18 cellular contexts compared by ENCODE assay signal in genomic region chr6:158860279-158860865, GRCh38. TPM values are rescaled to one million over a fixed set of nuclear protein-coding genes. Genes with fewer than 3 reads are reported as not detected.
DNase-seq lines count a peak whose midpoint lies in the region; ATAC-seq, FAIRE-seq and TF ChIP-seq lines count a peak whose summit lies in the region.
"Had no signal": no experiment of that assay in that cellular context is flagged by ENCODE, and none has a peak within 500 bp of the region (broad histone marks: within the 10 kb centered on the region; RNA-seq: fewer than 3 reads in every experiment).

No MANE protein-coding gene starts in this region.

- H2AK5ac ChIP-seq in H1 (ENCODE audit: low read depth, low read length) = no peak overlapping the region
- peak overlapping the region; percentile 99 for H2AK5ac ChIP-seq in trophoblast cell (ENCODE audit: low read length)

- no peaks in the 10 kb centered on the region for H3K9me2 ChIP-seq in HCT116 (ENCODE audit: insufficient read depth)
- H3K9me2 ChIP-seq in Karpas-422 (replicated peaks; ENCODE audit: insufficient read depth, low read length) = no peaks in the 10 kb centered on the region

- no peak overlapping the region for H4K91ac ChIP-seq in H1 (replicated peaks; ENCODE audit: insufficient read length, low read length)
- peak overlapping the region; percentile 84 for H4K91ac ChIP-seq in trophoblast cell (ENCODE audit: low read depth, low read length)

- RAD21 ChIA-PET in HCT116 (lab: Charles Lee; ENCODE audit: low non-redundant PET in 1 of 2, low total read pairs in 2 of 2, uncharacterized antibody in 2 of 2, unreplicated experiment in 2 of 2) = interaction anchor here in 1 of 2 experiments (0.6 kb wide), 1 partner anchor 102 kb away, joined by 3 read pairs; no protein-coding TSS in a partner anchor

- H3K27ac ChIP-seq in BLaER1 (0 out of 2 replicates have a peak overlapping the region, but pooled peaks have one; percentile 13), HCT116 (ENCODE audit: low read depth, low read length) (no peak overlapping the region), H1 (ENCODE audit: low read depth, low read length) (no peak overlapping the region), trophoblast cell (ENCODE audit: low read depth, low read length) (no peak overlapping the region), Karpas-422 (ENCODE audit: low read length) (no peak overlapping the region)
- H3K27ac ChIP-seq: KMS-11 had no signal

- BruUV-seq in HCT116 (replicated peaks; lab: Mats Ljungman, UMichigan) = no TSS peak

- no peak overlapping the region for H3K23ac ChIP-seq in H1 (ENCODE audit: insufficient read length)
- no peak overlapping the region for H3K23ac ChIP-seq in trophoblast cell (ENCODE audit: low read length)

- H3K4ac ChIP-seq in H1 (replicated peaks; ENCODE audit: insufficient read length, low read depth, low read length) = peak overlapping the region; percentile 73
- no peak overlapping the region for H3K4ac ChIP-seq in trophoblast cell (ENCODE audit: low read depth, low read length)

- TF ChIP-seq POLR2A in HCT116 (IDR thresholded peaks at IDR 0.05; ENCODE audit: borderline replicate concordance, extremely low read depth, insufficient read depth, insufficient read length) (no peak), H1 (IDR thresholded peaks at IDR 0.05; ENCODE audit: control extremely low read depth in 1 of 2, low read depth in 2 of 2, low read length in 2 of 2) (no peak)

- WGBS in H1 (ENCODE audit: extremely low coverage in 1 of 2, insufficient coverage in 1 of 2, insufficient read length in 1 of 2, insufficient replicate concordance in 2 of 2, low coverage in 1 of 2, low lambda C conversion rate in 2 of 2, missing lambda C conversion rate in 1 of 2), 2 experiments = 65% methylated on average over 6 of the region's 6 CpGs; no CpG with 5 or more reads in 1 of the 2 experiments
- WGBS in trophoblast cell (ENCODE audit: extremely low coverage, insufficient coverage, insufficient read length) = no CpG with 5 or more reads among the region's 6 CpGs

- H2BK12ac ChIP-seq in H1 (ENCODE audit: low read depth, low read length) (peak overlapping the region; percentile 75; the same call in 1 of the 2 replicates), trophoblast cell (ENCODE audit: low read length) (peak overlapping the region; percentile 99)

- no peak overlapping the region for H2BK120ac ChIP-seq in H1 (replicated peaks; ENCODE audit: low read depth, low read length)
- peak overlapping the region; percentile 94 for H2BK120ac ChIP-seq in trophoblast cell (ENCODE audit: insufficient read depth, low read length, poor library complexity)

- FAIRE-seq in H1 (lab: Jason Lieb, UNC) = no peak
- FAIRE-seq: A549, G401.6, GM12891 had no signal

- H3K79me1 ChIP-seq in H1 (ENCODE audit: low read depth, low read length) (no peaks in the 10 kb centered on the region), trophoblast cell (ENCODE audit: low read length) (peaks cover 47% of the 10 kb centered on the region)

- H4K8ac ChIP-seq in H1 (ENCODE audit: extremely low read depth, insufficient read depth, low read length) (no peak overlapping the region), trophoblast cell (ENCODE audit: low read depth, low read length) (peak overlapping the region; percentile 61)

- H2AFZ ChIP-seq in HCT116 (ENCODE audit: low read depth, low read length, poor library complexity, severe bottlenecking) (no peak overlapping the region), H1 (ENCODE audit: low read length) (no peak overlapping the region; the same call in 1 of the 2 replicates), trophoblast cell (ENCODE audit: insufficient read depth, low read length, poor library complexity) (no peak overlapping the region), Karpas-422 (ENCODE audit: low read length) (no peak overlapping the region)

- CTCF ChIA-PET in HCT116 (lab: Charles Lee) = no interaction called here
- CTCF ChIA-PET in H1 (lab: Charles Lee; ENCODE audit: partially characterized antibody) = interaction anchor here (0.6 to 2.1 kb wide), 2 partner anchors 111 to 169 kb away, joined by 4 to 5 read pairs; no protein-coding TSS in a partner anchor

- H3K9me3 ChIP-seq in BLaER1 = no peaks in the 10 kb centered on the region
- H3K9me3 ChIP-seq in HCT116 (ENCODE audit: control insufficient read depth in 1 of 2, insufficient read depth in 1 of 2, low read depth in 1 of 2, low read length in 2 of 2) = no peaks in the 10 kb centered on the region
- H3K9me3 ChIP-seq in H1 (ENCODE audit: insufficient read depth in 2 of 2, low read depth in 1 of 2, low read length in 1 of 2) = no peaks in the 10 kb centered on the region
- no peaks in the 10 kb centered on the region for H3K9me3 ChIP-seq in trophoblast cell (ENCODE audit: insufficient read depth, low read depth, low read length)
- no peaks in the 10 kb centered on the region for H3K9me3 ChIP-seq in Karpas-422 (ENCODE audit: low read length)
- H3K9me3 ChIP-seq: HAP-1 had no signal

- DNase-seq in HCT116 (ENCODE audit: low read depth, low spot score) = no peak
- no peak for DNase-seq in H1 (ENCODE audit: low read depth in 1 of 2, low spot score in 2 of 2)
- DNase-seq in trophoblast cell = peak; percentile 80
- no peak for DNase-seq in Karpas-422
- no peak for DNase-seq in AML-193 (lab: John Stamatoyannopoulos, UW)
- DNase-seq: C1 segment of cervical spinal cord; Calu3; CD4-positive, alpha-beta T cell; DMS79; GOT3; HFFc6 had no signal

- TF ChIP-seq CTCF in HCT116 (IDR thresholded peaks at IDR 0.05 in 2 of 3, conservative IDR thresholded peaks at IDR 0.05 in 1 of 3; ENCODE audit: borderline replicate concordance in 1 of 3, insufficient read depth in 1 of 3, low read depth in 2 of 3, low read length in 2 of 3) = no peak
- no peak for TF ChIP-seq CTCF in H1 (IDR thresholded peaks at IDR 0.05; ENCODE audit: control extremely low read depth in 1 of 3, insufficient read depth in 1 of 3, low read depth in 1 of 3, low read length in 3 of 3)

- no peak overlapping the region for H2BK5ac ChIP-seq in H1 (ENCODE audit: low read depth, low read length)
- H2BK5ac ChIP-seq in trophoblast cell (ENCODE audit: low read depth, low read length, poor library complexity) = peak overlapping the region; percentile 72

- TF ChIP-seq EP300 in H1 (IDR thresholded peaks at IDR 0.05; ENCODE audit: borderline replicate concordance in 1 of 2, low read depth in 2 of 2, low read length in 2 of 2) = no peak

- H3K9ac ChIP-seq in BLaER1 = no peak overlapping the region
- H3K9ac ChIP-seq in HCT116 (ENCODE audit: low read length) = no peak overlapping the region
- no peak overlapping the region for H3K9ac ChIP-seq in H1 (replicated peaks in 1 of 4; ENCODE audit: extremely low read depth in 1 of 4, low read depth in 3 of 4, low read length in 3 of 4)
- H3K9ac ChIP-seq in trophoblast cell (ENCODE audit: low read length) = no peak overlapping the region
- H3K9ac ChIP-seq in Karpas-422 (ENCODE audit: low read length) = no peak overlapping the region
- H3K9ac ChIP-seq: KMS-11 had no signal

- 0 out of 2 replicates have a peak overlapping the region, but pooled peaks have one; percentile 86 for H2BK20ac ChIP-seq in H1 (ENCODE audit: low read length)

- ATAC-seq in HCT116 (no peak), HG03139 (IDR thresholded peaks at IDR 0.05; ENCODE audit: unreplicated experiment) (no peak)
- ATAC-seq: A549 had no signal

- H3K23me2 ChIP-seq in H1 (ENCODE audit: low read depth, low read length) = no peaks in the 10 kb centered on the region

- intact Hi-C loops in HCT116 (cut with micrococcal nuclease) = loop anchor here (1.0 kb wide), 1 partner anchor 68 kb away; no protein-coding TSS in a partner anchor

- H3K56ac ChIP-seq in H1 (replicated peaks; ENCODE audit: insufficient read length, low read depth, low read length) = no peak overlapping the region

- H3K14ac ChIP-seq in H1 (ENCODE audit: insufficient read length) (peak overlapping the region; percentile 5), trophoblast cell (ENCODE audit: low read length) (peak overlapping the region; percentile 60)

- no peak overlapping the region for H3K4me2 ChIP-seq in BLaER1
- H3K4me2 ChIP-seq in HCT116 (ENCODE audit: low read length) = no peak overlapping the region
- H3K4me2 ChIP-seq in H1 (ENCODE audit: insufficient read depth in 1 of 2, low read depth in 2 of 2, low read length in 2 of 2) = no peak overlapping the region
- H3K4me2 ChIP-seq in trophoblast cell (ENCODE audit: low read length) = no peak overlapping the region
- no peak overlapping the region for H3K4me2 ChIP-seq in Karpas-422 (ENCODE audit: low read depth, low read length, poor library complexity, severe bottlenecking)
- H3K4me2 ChIP-seq: A549, KMS-11 had no signal

- H4K20me1 ChIP-seq in BLaER1 = no peaks in the 10 kb centered on the region
- H4K20me1 ChIP-seq in HCT116 (ENCODE audit: insufficient read depth) = no peaks in the 10 kb centered on the region
- H4K20me1 ChIP-seq in H1 (replicated peaks in 1 of 2; ENCODE audit: control insufficient read depth in 1 of 2, insufficient read depth in 2 of 2, low read length in 2 of 2) = no peaks in the 10 kb centered on the region
- no peaks in the 10 kb centered on the region for H4K20me1 ChIP-seq in Karpas-422 (ENCODE audit: insufficient read depth, low read depth, low read length)

- H4K12ac ChIP-seq in trophoblast cell (ENCODE audit: low read depth, low read length) = no peak overlapping the region

- H2BK15ac ChIP-seq in H1 (ENCODE audit: low read length) = no peak overlapping the region

- H3K4me3 ChIP-seq in BLaER1 (no peak overlapping the region), HCT116 (replicated peaks in 1 of 2; ENCODE audit: low read depth in 1 of 2, low read length in 2 of 2) (no peak overlapping the region), H1 (ENCODE audit: extremely low read depth in 1 of 4, insufficient read depth in 2 of 4, low read depth in 3 of 4, low read length in 4 of 4) (no peak overlapping the region), trophoblast cell (ENCODE audit: low read depth, low read length) (no peak overlapping the region), Karpas-422 (ENCODE audit: low read length) (no peak overlapping the region)
- H3K4me3 ChIP-seq: A549, HAP-1 had no signal

- no peaks in the 10 kb centered on the region for H3K27me3 ChIP-seq in BLaER1
- no peaks in the 10 kb centered on the region for H3K27me3 ChIP-seq in HCT116 (ENCODE audit: insufficient read depth, low read length)
- H3K27me3 ChIP-seq in H1 (replicated peaks in 1 of 4; ENCODE audit: control insufficient read depth in 3 of 4, extremely low read depth in 1 of 4, insufficient read depth in 3 of 4, low read length in 3 of 4) = no peaks in the 10 kb centered on the region
- H3K27me3 ChIP-seq in trophoblast cell (ENCODE audit: insufficient read depth, low read length) = no peaks in the 10 kb centered on the region
- H3K27me3 ChIP-seq in Karpas-422 (ENCODE audit: low read length) = no peaks in the 10 kb centered on the region

- no peak overlapping the region for H4K5ac ChIP-seq in H1 (ENCODE audit: insufficient read length, low read depth, low read length)

- POLR2A ChIA-PET in HCT116 (lab: Charles Lee) (interaction anchor here (3.6 kb wide), 1 partner anchor 9 kb away, joined by 20 read pairs; no protein-coding TSS in a partner anchor), H1 (lab: Charles Lee; ENCODE audit: partially characterized antibody) (interaction anchor here (1.5 to 1.9 kb wide), 2 partner anchors 41 to 52 kb away, joined by 4 read pairs; partner anchors contain the start of gene EZR)

- H3K36me3 ChIP-seq in BLaER1 (no peaks in the 10 kb centered on the region), HCT116 (ENCODE audit: control insufficient read depth in 1 of 2, insufficient read depth in 2 of 2, low read length in 2 of 2) (no peaks in the 10 kb centered on the region), H1 (ENCODE audit: control insufficient read depth in 2 of 4, insufficient read depth in 4 of 4, low read length in 3 of 4) (no peaks in the 10 kb centered on the region), trophoblast cell (ENCODE audit: control insufficient read depth in 1 of 2, insufficient read depth in 2 of 2, low read length in 2 of 2) (no peaks in the 10 kb centered on the region), Karpas-422 (ENCODE audit: insufficient read depth, low read length) (no peaks in the 10 kb centered on the region)
- H3K36me3 ChIP-seq: HAP-1 had no signal

- peaks cover 10% of the 10 kb centered on the region; the same call in 1 of the 2 replicates for H3K79me2 ChIP-seq in HCT116 (ENCODE audit: insufficient read depth, low read length)
- no peaks in the 10 kb centered on the region for H3K79me2 ChIP-seq in H1 (ENCODE audit: control insufficient read depth in 1 of 2, insufficient read depth in 2 of 2, low read length in 2 of 2)
- peaks cover 5% of the 10 kb centered on the region for H3K79me2 ChIP-seq in trophoblast cell (ENCODE audit: control insufficient read depth, insufficient read depth, low read length, poor library complexity)
- no peaks in the 10 kb centered on the region for H3K79me2 ChIP-seq in Karpas-422 (ENCODE audit: low read length)

- TF ChIP-seq RAD21 in HCT116 (IDR thresholded peaks at IDR 0.05; ENCODE audit: low read depth) (no peak), H1 (IDR thresholded peaks at IDR 0.05 in 1 of 2, conservative IDR thresholded peaks at IDR 0.05 in 1 of 2; ENCODE audit: low read depth in 2 of 2, low read length in 2 of 2) (no peak)

- H3K18ac ChIP-seq in H1 (ENCODE audit: extremely low read depth, low read length) (peak overlapping the region; percentile 60; the same call in 1 of the 2 replicates), trophoblast cell (ENCODE audit: low read length) (peak overlapping the region; percentile 72)

- peaks cover 38% of the 10 kb centered on the region for H3K4me1 ChIP-seq in BLaER1
- H3K4me1 ChIP-seq in HCT116 (ENCODE audit: control insufficient read depth in 1 of 2, insufficient read depth in 2 of 2, low read length in 2 of 2) = peaks cover 62 to 89% of the 10 kb centered on the region in 2 experiments
- H3K4me1 ChIP-seq in H1 (replicated peaks in 1 of 4; ENCODE audit: control insufficient read depth in 3 of 4, insufficient read depth in 4 of 4, low read length in 3 of 4) = peaks cover 0 to 2% (median 1%) of the 10 kb centered on the region in 4 experiments; a peak in 3 of 7 replicates
- H3K4me1 ChIP-seq in trophoblast cell (ENCODE audit: control insufficient read depth in 1 of 2, insufficient read depth in 2 of 2, low read length in 2 of 2) = peaks cover 19 to 40% of the 10 kb centered on the region in 2 experiments
- H3K4me1 ChIP-seq in Karpas-422 (ENCODE audit: low read length) = peaks cover 27% of the 10 kb centered on the region

RNA-seq across cellular contexts. Expression of gene EZR, which starts 41.2 kb away (rescaled TPM):
- 1,402 TPM for total RNA-seq in HCT116 (2021; ENCODE audit: unreplicated experiment)
- polyA plus RNA-seq in HCT116 (2012) = 1,219 and 1,280 TPM in 2 replicates
- total RNA-seq in H1 (2021; fragmentation: NEBNext Ultra II Directional; extraction: Animal tissue kit (Norgen Biotek cat#: 25700)) = 286 and 287 TPM in 2 replicates
- polyA plus RNA-seq in H1 (2011; rRNA removed) = 122 and 138 TPM in 2 replicates
- polyA plus RNA-seq in H1 (2011; cell fraction: cytosol; rRNA removed) = 180 TPM
- polyA plus RNA-seq in H1 (2011; cell fraction: nucleus; rRNA removed) = 214 TPM
- 182 to 212 TPM (median 197 TPM) in 4 replicates for polyA plus RNA-seq in H1 (2012, experiment 1 of 2)
- 94.1 TPM for polyA plus RNA-seq in H1 (2012, experiment 2 of 2)
- polyA plus RNA-seq in H1 (2013, experiment 1 of 2) = 180 TPM
- polyA plus RNA-seq in H1 (2013, experiment 2 of 2) = 182 TPM
- polyA minus RNA-seq in H1 (2011; rRNA and poly(A)+ RNA removed) = 153 and 157 TPM in 2 replicates
- polyA minus RNA-seq in H1 (2011; cell fraction: cytosol; rRNA and poly(A)+ RNA removed) = 91.7 TPM
- polyA minus RNA-seq in H1 (2011; cell fraction: nucleus; rRNA and poly(A)+ RNA removed) = 77.4 TPM
- 490 and 492 TPM in 2 replicates for polyA plus RNA-seq in trophoblast cell (2013)
- 88.5 and 185 TPM in 2 replicates for total RNA-seq in Karpas-422 (2014; rRNA removed; shearing (Covaris generic); ENCODE audit: low replicate concordance)

Comparison
In these comparisons a context has a peak if more than half of its experiments do, and no peak if none do; other contexts are left out.
1. DNase-seq: peak in trophoblast cell (2 of 2); none in HCT116 (single experiment), H1 (0 of 2), Karpas-422 (single experiment) and AML-193 (0 of 2).